10 cellular contexts compared by ENCODE assay signal in genomic region chr5:34538026-34538672, GRCh38.
DNase-seq lines count a peak whose midpoint lies in the region; ATAC-seq and TF ChIP-seq lines count a peak whose summit lies in the region.
"Had no signal": no experiment of that assay in that cellular context is flagged by ENCODE, and none has a peak within 500 bp of the region (broad histone marks: within the 10 kb centered on the region; RNA-seq: fewer than 3 reads in every experiment).

No MANE protein-coding gene starts in this region.

- no CpG with 5 or more reads among the region's 3 CpGs for WGBS in neuronal stem cell (ENCODE audit: extremely low coverage in 2 of 2, insufficient read length in 2 of 2, insufficient replicate concordance in 1 of 2), 2 donors

- H3K4ac ChIP-seq in neuronal stem cell (ENCODE audit: low read length): no peak overlapping the region

- H3K4me1 ChIP-seq in gastrocnemius medialis (no peaks in the 10 kb centered on the region), neuronal stem cell (ENCODE audit: control insufficient read depth in 2 of 2, insufficient read depth in 1 of 2, low read depth in 1 of 2, low read length in 2 of 2) (peaks cover 2 to 5% of the 10 kb centered on the region in 2 donors)

- H2BK120ac ChIP-seq in neuronal stem cell (ENCODE audit: low read depth, low read length): no peak overlapping the region

- H3K36me3 ChIP-seq in WERI-Rb-1 (no peaks in the 10 kb centered on the region), gastrocnemius medialis (no peaks in the 10 kb centered on the region), neuronal stem cell (replicated peaks in 1 of 2; ENCODE audit: control insufficient read depth in 2 of 2, insufficient read depth in 2 of 2, low read length in 2 of 2) (no peaks in the 10 kb centered on the region)

- H2AFZ ChIP-seq in neuronal stem cell (ENCODE audit: low read length): no peak overlapping the region

- H3K18ac ChIP-seq in neuronal stem cell (ENCODE audit: low read length): no peak overlapping the region

- no peak overlapping the region for H3K9ac ChIP-seq in neuronal stem cell (ENCODE audit: low read depth, low read length, poor library complexity)

- in situ Hi-C loops in gastrocnemius medialis (cut with MboI; ENCODE audit: low sequenced_read_pairs in 4 of 4): no loop called here

- TF ChIP-seq POLR2A in gastrocnemius medialis (IDR thresholded peaks at IDR 0.05): no peak

- H4K91ac ChIP-seq in neuronal stem cell (ENCODE audit: low read depth, low read length, poor library complexity): no peak overlapping the region

- H3K14ac ChIP-seq in neuronal stem cell (ENCODE audit: low read length): no peak overlapping the region

- DNase-seq in GM12865 (ENCODE audit: low read depth) (peak; percentile 41), WERI-Rb-1 (no peak), left lobe of liver (ENCODE audit: low spot score) (no peak), gastrocnemius medialis (no peak), neuronal stem cell (ENCODE audit: low spot score) (no peak), superior temporal gyrus (ENCODE audit: extremely low spot score) (no peak)
- DNase-seq: EL, GOT3 had no signal

- TF ChIP-seq CTCF in 22Rv1 (IDR thresholded peaks at IDR 0.05) (peak; percentile 48), GM12865 (IDR thresholded peaks at IDR 0.05; ENCODE audit: insufficient read depth, low read depth, low read length, missing control alignments) (peak; percentile 35), WERI-Rb-1 (IDR thresholded peaks at IDR 0.05; ENCODE audit: low read depth, low read length) (0 out of 2 replicates have a peak, but pooled peaks have one; percentile 29), gastrocnemius medialis (IDR thresholded peaks at IDR 0.05 in 4 of 5, conservative IDR thresholded peaks at IDR 0.05 in 1 of 5) (no peak)

- no peak overlapping the region for H2BK12ac ChIP-seq in neuronal stem cell (ENCODE audit: low read length)

- no peak overlapping the region for H3K4me2 ChIP-seq in neuronal stem cell (ENCODE audit: insufficient read depth, low read length, poor library complexity, severe bottlenecking)

- no peak overlapping the region for H2AK5ac ChIP-seq in neuronal stem cell (ENCODE audit: low read depth, low read length)

- H3K4me3 ChIP-seq in GM12865 (ENCODE audit: low read depth, low read length): no peak overlapping the region
- H3K4me3 ChIP-seq in WERI-Rb-1 (ENCODE audit: low read depth, low read length): no peak overlapping the region
- H3K4me3 ChIP-seq in gastrocnemius medialis: no peak overlapping the region
- no peak overlapping the region for H3K4me3 ChIP-seq in neuronal stem cell (ENCODE audit: low read length in 2 of 2)

- H3K9me3 ChIP-seq in WERI-Rb-1 (ENCODE audit: severe bottlenecking): no peaks in the 10 kb centered on the region
- H3K9me3 ChIP-seq in gastrocnemius medialis: no peaks in the 10 kb centered on the region
- H3K9me3 ChIP-seq in neuronal stem cell (replicated peaks in 1 of 2; ENCODE audit: control insufficient read depth in 2 of 2, insufficient read depth in 1 of 2, low read depth in 1 of 2, low read length in 2 of 2): peaks cover 0 to 5% of the 10 kb centered on the region in 2 donors

- H3K27me3 ChIP-seq in WERI-Rb-1 (ENCODE audit: insufficient read depth, low read depth, severe bottlenecking) (no peaks in the 10 kb centered on the region), gastrocnemius medialis (no peaks in the 10 kb centered on the region), neuronal stem cell (ENCODE audit: control insufficient read depth in 3 of 3, insufficient read depth in 3 of 3, low read depth in 1 of 3, low read length in 3 of 3) (no peaks in the 10 kb centered on the region)

- H4K8ac ChIP-seq in neuronal stem cell (ENCODE audit: low read depth, low read length): no peak overlapping the region

- no peak overlapping the region for H3K23ac ChIP-seq in neuronal stem cell (ENCODE audit: low read depth, low read length, poor library complexity)

- intact Hi-C loops in gastrocnemius medialis (cut with DNase I; ENCODE audit: low total_unique reads): no loop called here

- H3K27ac ChIP-seq in 22Rv1 (no peak overlapping the region), WERI-Rb-1 (no peak overlapping the region), gastrocnemius medialis (no peak overlapping the region), neuronal stem cell (replicated peaks; ENCODE audit: low read length) (no peak overlapping the region)

- H3K79me1 ChIP-seq in neuronal stem cell (ENCODE audit: low read depth, low read length): no peaks in the 10 kb centered on the region

- H2BK5ac ChIP-seq in neuronal stem cell (ENCODE audit: low read length): no peak overlapping the region

- no peak overlapping the region for H2BK15ac ChIP-seq in neuronal stem cell (ENCODE audit: low read length)

- peak; percentile 81 for ATAC-seq in left lobe of liver
- no peak for ATAC-seq in gastrocnemius medialis
- no peak for ATAC-seq in HG03469 (IDR thresholded peaks at IDR 0.05; ENCODE audit: unreplicated experiment)

Comparison
In these comparisons a context has a peak if more than half of its experiments do, and no peak if none do; other contexts are left out.
1. CTCF ChIP-seq: peak in 22Rv1 (single experiment), GM12865 (single experiment) and WERI-Rb-1 (single experiment); none in gastrocnemius medialis (0 of 5).